ENCODE assay signal across 18 cellular contexts in the genomic region with DNA sequence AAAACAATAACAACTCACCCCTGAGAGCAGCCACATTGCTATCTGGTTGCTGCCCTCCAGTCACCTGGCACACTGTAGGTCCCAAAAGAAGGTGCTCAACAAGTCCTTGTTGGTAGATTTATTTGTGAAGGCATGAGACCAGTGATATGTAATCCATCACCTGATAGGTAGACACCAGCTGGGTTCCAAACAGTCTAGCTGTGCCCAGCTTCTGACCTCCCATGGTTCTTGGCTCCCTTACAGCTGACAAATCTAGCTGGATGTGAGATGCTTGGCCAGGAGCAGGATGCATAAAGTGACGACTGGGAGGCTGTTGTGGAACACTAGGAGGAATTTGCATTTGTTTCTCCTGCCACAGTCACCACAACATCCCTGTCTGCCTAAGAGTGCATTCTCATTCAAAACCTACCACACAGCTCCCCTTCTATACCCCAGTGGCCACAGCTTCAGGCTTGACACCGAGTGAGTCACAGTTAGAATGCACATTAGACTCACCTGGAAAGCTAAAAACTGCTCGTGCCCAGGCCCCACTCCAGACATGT. TPM values are rescaled to one million over a fixed set of nuclear protein-coding genes. Genes with fewer than 3 reads are reported as not detected.
A peak's percentile ranks its signal among the peaks of the same experiment; 100 is the strongest.
DNase-seq lines count a peak whose midpoint lies in the region; ATAC-seq and TF ChIP-seq lines count a peak whose summit lies in the region.
"Had no signal": no experiment of that assay in that cellular context is flagged by ENCODE, and none has a peak within 500 bp of the region (broad histone marks: within the 10 kb centered on the region; RNA-seq: fewer than 3 reads in every experiment).

No MANE protein-coding gene starts in this region.

- intact Hi-C loops in left ventricle myocardium superior (cut with micrococcal nuclease), result no loop called here
- intact Hi-C loops in natural killer cell (cut with micrococcal nuclease), result no loop called here

- no peaks in the 10 kb centered on the region for H3K4me1 Mint-ChIP-seq in stimulated activated effector memory CD8-positive, alpha-beta T cell treated with anti-CD3 and anti-CD28 coated beads, Interleukin-12 subunit alpha, Interleukin-12 subunit beta, amount 100 ng/mL, for 72 hours
- no peaks in the 10 kb centered on the region for H3K4me1 Mint-ChIP-seq in natural killer cell
- H3K4me1 Mint-ChIP-seq: naive B cell had no signal

- H3K27me3 Mint-ChIP-seq in natural killer cell (ENCODE audit: low read depth in 2 of 2), result peaks cover 15 to 38% of the 10 kb centered on the region in 2 donors

- H3K27ac Mint-ChIP-seq in stimulated activated effector memory CD8-positive, alpha-beta T cell treated with anti-CD3 and anti-CD28 coated beads, Interleukin-12 subunit alpha, Interleukin-12 subunit beta, amount 100 ng/mL, for 72 hours, result no peak overlapping the region
- no peak overlapping the region for H3K27ac Mint-ChIP-seq in natural killer cell
- H3K27ac Mint-ChIP-seq: activated naive CD8-positive, alpha-beta T cell treated with anti-CD3 and anti-CD28 coated beads, Interleukin-2, amount 10 ng/mL, durations not matched to agents 7 days and 5 days; CD14-positive monocyte; naive B cell had no signal

- H3K4me3 Mint-ChIP-seq in stimulated activated effector memory CD8-positive, alpha-beta T cell treated with anti-CD3 and anti-CD28 coated beads, Interleukin-12 subunit alpha, Interleukin-12 subunit beta, amount 100 ng/mL, for 72 hours, result no peak overlapping the region
- H3K4me3 Mint-ChIP-seq in natural killer cell, result no peak overlapping the region
- H3K4me3 Mint-ChIP-seq: activated naive CD8-positive, alpha-beta T cell treated with anti-CD3 and anti-CD28 coated beads, Interleukin-2, amount 10 ng/mL, durations not matched to agents 7 days and 5 days; naive B cell had no signal

- H3K9me3 Mint-ChIP-seq in stimulated activated effector memory CD8-positive, alpha-beta T cell treated with anti-CD3 and anti-CD28 coated beads, Interleukin-12 subunit alpha, Interleukin-12 subunit beta, amount 100 ng/mL, for 72 hours, result no peaks in the 10 kb centered on the region
- no peaks in the 10 kb centered on the region for H3K9me3 Mint-ChIP-seq in natural killer cell

- ATAC-seq in left ventricle myocardium superior (peak; percentile 97), natural killer cell (no peak)
- ATAC-seq in stimulated activated effector memory CD8-positive, alpha-beta T cell treated with anti-CD3 and anti-CD28 coated beads, Interleukin-12 subunit alpha, Interleukin-12 subunit beta, amount 100 ng/mL, for 72 hours, result peak; percentile 53
- ATAC-seq: left colon had no signal

- no peak for TF ChIP-seq CTCF in natural killer cell (IDR thresholded peaks at IDR 0.05)

- H3K36me3 Mint-ChIP-seq in stimulated activated effector memory CD8-positive, alpha-beta T cell treated with anti-CD3 and anti-CD28 coated beads, Interleukin-12 subunit alpha, Interleukin-12 subunit beta, amount 100 ng/mL, for 72 hours, result no peaks in the 10 kb centered on the region
- H3K36me3 Mint-ChIP-seq in natural killer cell, result no peaks in the 10 kb centered on the region
- H3K36me3 Mint-ChIP-seq: CD14-positive monocyte had no signal

- DNase-seq in NCI-H1092 treated with DMSO at 0.1 percent for 48 hours (lab: John Stamatoyannopoulos, UW) (peak; percentile 48), NCI-H1092 (lab: John Stamatoyannopoulos, UW) (no peak), NCI-H774 (lab: John Stamatoyannopoulos, UW) (peak; percentile 38), left ventricle myocardium superior (peak; percentile 38), activated T-cell treated with anti-CD3 and anti-CD28 coated beads for 4 hours (no peak), natural killer cell (no peak), NCI-H1048 (lab: John Stamatoyannopoulos, UW) (no peak)
- no peak for DNase-seq in stimulated activated effector memory CD8-positive, alpha-beta T cell treated with anti-CD3 and anti-CD28 coated beads, Interleukin-12 subunit alpha, Interleukin-12 subunit beta, amount 100 ng/mL, for 72 hours (ENCODE audit: low spot score in 2 of 2)
- DNase-seq: 8988T; activated naive CD8-positive, alpha-beta T cell treated with anti-CD3 and anti-CD28 coated beads, Interleukin-2, amount 10 ng/mL, durations not matched to agents 7 days and 5 days; activated T-cell treated with anti-CD3 and anti-CD28 coated beads, Interleukin-2, amount 50 U/mL, for 1 hour; EL; left colon; MM.1S; naive B cell; stimulated activated CD4-positive, alpha-beta T cell treated with anti-CD3 and anti-CD28 coated beads, Interleukin-1b, Interleukin-23, amount 100 ng/mL, for 48 hours; T-helper 2 cell had no signal

RNA-seq across cellular contexts. Expression of a gene that starts 7.8 kb away (rescaled TPM):
- total RNA-seq in left ventricle myocardium superior (132 TPM), natural killer cell (1 to 10 TPM; 1.4 to 2.6 (median 2.4) TPM)

Comparison
In these comparisons a context has a peak if more than half of its experiments do, and no peak if none do; other contexts are left out.
1. DNase-seq: peak in NCI-H1092 treated with DMSO at 0.1 percent for 48 hours (single experiment), NCI-H774 (single experiment) and left ventricle myocardium superior (single experiment); none in NCI-H1092 (single experiment), stimulated activated effector memory CD8-positive, alpha-beta T cell treated with anti-CD3 and anti-CD28 coated beads, Interleukin-12 subunit alpha, Interleukin-12 subunit beta, amount 100 ng/mL, for 72 hours (0 of 2), activated T-cell treated with anti-CD3 and anti-CD28 coated beads for 4 hours (single experiment), natural killer cell (single experiment) and NCI-H1048 (single experiment).
2. ATAC-seq: peak in left ventricle myocardium superior (single experiment) and stimulated activated effector memory CD8-positive, alpha-beta T cell treated with anti-CD3 and anti-CD28 coated beads, Interleukin-12 subunit alpha, Interleukin-12 subunit beta, amount 100 ng/mL, for 72 hours (single experiment); none in natural killer cell (0 of 3).
3. RNA of a gene that starts 7.8 kb away (total RNA-seq): 132 TPM in left ventricle myocardium superior (single experiment); 1.4 to 2.6 TPM in natural killer cell; every median in the first group is over 10 times any median in the second.